Comparison of ENCODE assay signal across 9 cellular contexts in the genomic region with DNA sequence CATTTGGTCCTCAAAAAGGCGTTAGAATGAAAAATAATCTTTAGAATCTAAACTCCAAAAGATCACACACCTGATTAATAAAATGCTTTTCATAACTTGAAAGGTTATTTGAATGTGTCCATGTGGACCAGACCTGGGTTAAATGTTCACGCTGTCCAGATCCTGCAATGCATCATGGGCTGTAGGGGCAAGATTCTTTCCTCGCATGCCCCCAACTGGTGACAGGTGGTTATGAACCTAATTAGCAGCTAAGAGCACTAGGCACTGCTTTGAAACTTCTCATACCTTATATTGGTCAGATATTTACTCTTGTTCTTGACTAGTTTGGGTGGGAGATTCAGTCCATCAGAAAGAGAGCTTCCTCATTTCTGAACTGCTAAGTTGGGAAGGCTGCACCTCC. TPM values are rescaled to one million over a fixed set of nuclear protein-coding genes. Genes with fewer than 3 reads are reported as not detected.
DNase-seq lines count a peak whose midpoint lies in the region; ATAC-seq and TF ChIP-seq lines count a peak whose summit lies in the region.
"Had no signal": no experiment of that assay in that cellular context is flagged by ENCODE, and none has a peak within 500 bp of the region (broad histone marks: within the 10 kb centered on the region; RNA-seq: fewer than 3 reads in every experiment).

No MANE protein-coding gene starts in this region.

- no peaks in the 10 kb centered on the region for H3K4me1 Mint-ChIP-seq in progenitor cell of endocrine pancreas (ENCODE audit: low read depth)

- H3K4me3 Mint-ChIP-seq in progenitor cell of endocrine pancreas (ENCODE audit: low read depth) = no peak overlapping the region
- H3K4me3 Mint-ChIP-seq: CD4-positive, CD25-positive, alpha-beta regulatory T cell had no signal

- TF ChIP-seq CTCF in progenitor cell of endocrine pancreas (IDR thresholded peaks at IDR 0.05; ENCODE audit: unreplicated experiment) = peak; percentile 37

- ATAC-seq in GM21390 (IDR thresholded peaks at IDR 0.05; ENCODE audit: unreplicated experiment) (peak; percentile 90), HG03097 (IDR thresholded peaks at IDR 0.05; ENCODE audit: low FRiP score, unreplicated experiment) (no peak)

- H3K27ac Mint-ChIP-seq in progenitor cell of endocrine pancreas = no peak overlapping the region
- H3K27ac Mint-ChIP-seq: CD4-positive, CD25-positive, alpha-beta regulatory T cell had no signal

- DNase-seq in SKM-1 treated with dmso at 0.1 percent for 144 hours (lab: John Stamatoyannopoulos, UW; ENCODE audit: unreplicated experiment) (peak; percentile 2), SKM-1 (lab: John Stamatoyannopoulos, UW; ENCODE audit: unreplicated experiment) (no peak), HT-29 (ENCODE audit: low spot score) (peak; percentile 68), progenitor cell of endocrine pancreas (ENCODE audit: low spot score, unreplicated experiment) (no peak), NCI-H1417 treated with DMSO at 0.1 percent for 48 hours (lab: John Stamatoyannopoulos, UW) (no peak)
- DNase-seq in activated CD4-positive, alpha-beta T cell treated with anti-CD3 and anti-CD28 coated beads, Interleukin-2, amount 50 U/mL, for 48 hours = peak; percentile 41 to 48

- peaks cover 46% of the 10 kb centered on the region for H3K27me3 Mint-ChIP-seq in progenitor cell of endocrine pancreas

- no peaks in the 10 kb centered on the region for H3K36me3 Mint-ChIP-seq in progenitor cell of endocrine pancreas (ENCODE audit: insufficient read depth)
- H3K36me3 Mint-ChIP-seq: CD4-positive, CD25-positive, alpha-beta regulatory T cell had no signal

- no peaks in the 10 kb centered on the region for H3K9me3 Mint-ChIP-seq in progenitor cell of endocrine pancreas (ENCODE audit: low read depth)

RNA-seq across cellular contexts. Expression of a gene that starts 19.3 kb away (rescaled TPM):
- total RNA-seq in HT-29 (2014; rRNA removed; shearing (Covaris generic)) = 1.1 and 1.2 TPM in 2 replicates
- 1.5 and 2.0 TPM in 2 replicates for total RNA-seq in progenitor cell of endocrine pancreas

Comparison
In these comparisons a context has a peak if more than half of its experiments do, and no peak if none do; other contexts are left out.
1. DNase-seq: peak in SKM-1 treated with dmso at 0.1 percent for 144 hours (single experiment), HT-29 (single experiment) and activated CD4-positive, alpha-beta T cell treated with anti-CD3 and anti-CD28 coated beads, Interleukin-2, amount 50 U/mL, for 48 hours (2 of 2); none in SKM-1 (single experiment), progenitor cell of endocrine pancreas (single experiment) and NCI-H1417 treated with DMSO at 0.1 percent for 48 hours (single experiment).